In genomic region chr6:79735183-79735582, GRCh38 we compare ENCODE assay signal across 28 cellular contexts.
DNase-seq lines count a peak whose midpoint lies in the region; ATAC-seq, FAIRE-seq and TF ChIP-seq lines count a peak whose summit lies in the region.
"Had no signal": no experiment of that assay in that cellular context is flagged by ENCODE, and none has a peak within 500 bp of the region (broad histone marks: within the 10 kb centered on the region; RNA-seq: fewer than 3 reads in every experiment).

No MANE protein-coding gene starts in this region.

- H3K27me3 ChIP-seq in K562 (ENCODE audit: control insufficient read depth in 2 of 2, insufficient read depth in 2 of 2, low read length in 2 of 2) (peaks cover 0 to 2% of the 10 kb centered on the region in 2 experiments; a peak in 1 of 5 replicates), HepG2 (ENCODE audit: control insufficient read depth in 1 of 2, insufficient read depth in 2 of 2, low read length in 2 of 2) (peaks cover 0 to 11% of the 10 kb centered on the region in 2 experiments; a peak in 2 of 5 replicates)
- H3K27me3 ChIP-seq: BE2C, BLaER1 had no signal

- POLR2A ChIA-PET in HEK293 (lab: Yijun Ruan, JAX): no interaction called here
- POLR2A ChIA-PET in K562 (lab: Yijun Ruan, JAX): no interaction called here
- POLR2A ChIA-PET in HepG2 (lab: Yijun Ruan, JAX): no interaction called here

- CTCF ChIA-PET in HEK293 (lab: Yijun Ruan, JAX): interaction anchor here (0.7 kb wide), 1 partner anchor 63 kb away, joined by 3 read pairs; no protein-coding TSS in a partner anchor
- CTCF ChIA-PET in K562 (lab: Yijun Ruan, JAX; ENCODE audit: low intra/inter-chr PET ratio): no interaction called here
- CTCF ChIA-PET in HepG2 (lab: Yijun Ruan, JAX; ENCODE audit: low intra/inter-chr PET ratio, low total read pairs): no interaction called here

- no peaks in the 10 kb centered on the region for H3K9me3 Mint-ChIP-seq in progenitor cell of endocrine pancreas (ENCODE audit: low read depth)
- H3K9me3 Mint-ChIP-seq: CD4-positive, alpha-beta memory T cell; CD8-positive, alpha-beta memory T cell had no signal

- DNase-seq in K562 (ENCODE audit: extremely low read depth in 1 of 4, low spot score in 3 of 4) (peak in 2 of 4 experiments; percentile 18 to 21), HepG2 (ENCODE audit: low spot score) (no peak), progenitor cell of endocrine pancreas (ENCODE audit: low spot score, unreplicated experiment) (no peak), NCI-H146 (lab: John Stamatoyannopoulos, UW) (no peak), iPS-NIHi11 (ENCODE audit: low spot score) (no peak), KBM-7 (no peak)
- no peak for DNase-seq in activated naive CD4-positive, alpha-beta T cell treated with anti-CD3 and anti-CD28 coated beads, Interleukin-2, amount 50 U/mL, for 16 hours
- DNase-seq: 8988T; ACHN; BE2C; C1 segment of cervical spinal cord; CD4-positive, alpha-beta memory T cell; CD4-positive, CD25-positive, alpha-beta regulatory T cell; CD8-positive, alpha-beta memory T cell; COR-L47; DMS 273 treated with DMSO at 0.1 percent for 48 hours; DMS153; DMS53; DMS79; DND-41; EL; GDM1 had no signal

- H3K79me2 ChIP-seq in K562 (ENCODE audit: control insufficient read depth, insufficient read depth, low read length) (no peaks in the 10 kb centered on the region), HepG2 (ENCODE audit: insufficient read depth, low read length) (no peaks in the 10 kb centered on the region)

- no peaks in the 10 kb centered on the region for H3K36me3 Mint-ChIP-seq in progenitor cell of endocrine pancreas (ENCODE audit: insufficient read depth)
- H3K36me3 Mint-ChIP-seq: CD14-positive monocyte; CD4-positive, alpha-beta memory T cell; CD4-positive, CD25-positive, alpha-beta regulatory T cell; CD8-positive, alpha-beta memory T cell had no signal

- no peak overlapping the region for H2AFZ ChIP-seq in K562 (ENCODE audit: low read depth, low read length)
- H2AFZ ChIP-seq in HepG2 (ENCODE audit: low read length): peak overlapping the region; percentile 3

- peaks cover 16% of the 10 kb centered on the region for H3K4me1 Mint-ChIP-seq in progenitor cell of endocrine pancreas (ENCODE audit: low read depth)
- H3K4me1 Mint-ChIP-seq: CD14-positive monocyte; CD4-positive, alpha-beta memory T cell; CD4-positive, CD25-positive, alpha-beta regulatory T cell; CD8-positive, alpha-beta memory T cell had no signal

- no peak overlapping the region for H3K4me2 ChIP-seq in K562 (ENCODE audit: insufficient read depth, low read length)
- peak overlapping the region; percentile 29 for H3K4me2 ChIP-seq in HepG2 (ENCODE audit: low read depth, low read length)
- H3K4me2 ChIP-seq: BLaER1 had no signal

- FAIRE-seq in K562 (lab: Jason Lieb, UNC): no peak
- FAIRE-seq in HepG2 (lab: Jason Lieb, UNC): no peak
- FAIRE-seq: A204.1, GM12878, GM19239 had no signal

- no peaks in the 10 kb centered on the region for H3K27me3 Mint-ChIP-seq in progenitor cell of endocrine pancreas
- H3K27me3 Mint-ChIP-seq: CD4-positive, CD25-positive, alpha-beta regulatory T cell had no signal

- H3K4me3 ChIP-seq in HEK293 (ENCODE audit: low read depth, low read length) (no peak overlapping the region), K562 (no peak overlapping the region), HepG2 (replicated peaks in 1 of 3; ENCODE audit: insufficient read depth in 1 of 3, low read depth in 2 of 3, low read length in 3 of 3) (no peak overlapping the region; a peak in 1 of 6 replicates)
- H3K4me3 ChIP-seq: BLaER1, GM12878 had no signal

- H3K9me3 ChIP-seq in HEK293 (ENCODE audit: control insufficient read depth, insufficient read depth, low read depth, low read length): no peaks in the 10 kb centered on the region
- no peaks in the 10 kb centered on the region for H3K9me3 ChIP-seq in K562 (replicated peaks; ENCODE audit: control insufficient read depth, insufficient read depth, low read depth, low read length)
- no peaks in the 10 kb centered on the region for H3K9me3 ChIP-seq in HepG2 (ENCODE audit: low read length)
- H3K9me3 ChIP-seq: BE2C, BLaER1 had no signal

- H3K4me1 ChIP-seq in HEK293 (ENCODE audit: control insufficient read depth, insufficient read depth, low read length) (no peaks in the 10 kb centered on the region), K562 (replicated peaks in 1 of 2; ENCODE audit: control insufficient read depth in 2 of 2, insufficient read depth in 2 of 2, low read length in 2 of 2) (no peaks in the 10 kb centered on the region), HepG2 (ENCODE audit: insufficient read depth, low read length) (no peaks in the 10 kb centered on the region)
- H3K4me1 ChIP-seq: BE2C, BLaER1 had no signal

- intact Hi-C loops in K562 (cut with micrococcal nuclease): no loop called here
- intact Hi-C loops in HepG2 (cut with micrococcal nuclease; ENCODE audit: unreplicated experiment): no loop called here

- in situ Hi-C loops in K562 (cut with MboI) (no loop called here), HepG2 (cut with HindIII; ENCODE audit: extremely low pct_ligation_motif_present, low pct_unique_long_range_greater_than_20kb) (no loop called here), KBM-7 (cut with MboI; ENCODE audit: low pct_unique_long_range_greater_than_20kb, low sequenced_read_pairs) (no loop called here)

- no peak for TF ChIP-seq EP300 in K562 (IDR thresholded peaks at IDR 0.05; ENCODE audit: low read length)
- no peak for TF ChIP-seq EP300 in HepG2 (IDR thresholded peaks at IDR 0.05; ENCODE audit: low read depth in 2 of 2, low read length in 2 of 2)
- no peak for TF ChIP-seq EP300 in HepG2 (CRISPR knock-in tag; IDR thresholded peaks at IDR 0.05; ENCODE audit: borderline replicate concordance)

- peak overlapping the region; percentile 42 for H3K27ac Mint-ChIP-seq in progenitor cell of endocrine pancreas
- H3K27ac Mint-ChIP-seq: CD4-positive, alpha-beta memory T cell; CD4-positive, CD25-positive, alpha-beta regulatory T cell; CD8-positive, alpha-beta memory T cell had no signal

- no peaks in the 10 kb centered on the region for H3K9me1 ChIP-seq in K562 (ENCODE audit: control insufficient read depth, insufficient read depth, low read length)

- H4K20me1 ChIP-seq in K562 (replicated peaks; ENCODE audit: control insufficient read depth, insufficient read depth, low read length) (no peaks in the 10 kb centered on the region), HepG2 (ENCODE audit: insufficient read depth, low read length) (no peaks in the 10 kb centered on the region)
- H4K20me1 ChIP-seq: BLaER1 had no signal

- H3K36me3 ChIP-seq in HEK293 (ENCODE audit: control insufficient read depth in 2 of 2, insufficient read depth in 1 of 2, low read length in 2 of 2): no peaks in the 10 kb centered on the region
- no peaks in the 10 kb centered on the region for H3K36me3 ChIP-seq in K562 (ENCODE audit: control insufficient read depth, insufficient read depth, low read length)
- H3K36me3 ChIP-seq in HepG2 (replicated peaks in 1 of 2; ENCODE audit: control insufficient read depth in 1 of 2, insufficient read depth in 2 of 2, low read length in 2 of 2): no peaks in the 10 kb centered on the region
- H3K36me3 ChIP-seq: BE2C, BLaER1 had no signal

- no peak overlapping the region for H3K4me3 Mint-ChIP-seq in progenitor cell of endocrine pancreas (ENCODE audit: low read depth)
- H3K4me3 Mint-ChIP-seq: CD14-positive monocyte; CD4-positive, alpha-beta memory T cell; CD4-positive, CD25-positive, alpha-beta regulatory T cell; CD8-positive, alpha-beta memory T cell had no signal

- TF ChIP-seq POLR2A in K562 (conservative IDR thresholded peaks at IDR 0.05) (no peak), HepG2 (IDR thresholded peaks at IDR 0.05; ENCODE audit: insufficient read depth in 1 of 2, low read depth in 2 of 2, low read length in 2 of 2) (no peak)

- no peak for TF ChIP-seq CTCF in HEK293 (tag by site-specific recombination; IDR thresholded peaks at IDR 0.05)
- TF ChIP-seq CTCF in K562 (IDR thresholded peaks at IDR 0.05 in 2 of 3, conservative IDR thresholded peaks at IDR 0.05 in 1 of 3; ENCODE audit: insufficient read depth in 2 of 3, low read depth in 1 of 3, low read length in 3 of 3): peak; percentile 15 to 34 (median 25); a peak in 3 of 6 replicates
- peak; percentile 36 for TF ChIP-seq CTCF in HepG2 (CRISPR knock-in tag; IDR thresholded peaks at IDR 0.05)
- TF ChIP-seq CTCF in progenitor cell of endocrine pancreas (IDR thresholded peaks at IDR 0.05; ENCODE audit: unreplicated experiment): no peak

- H3K9ac ChIP-seq in K562 (ENCODE audit: insufficient read depth in 1 of 2, low read depth in 2 of 2, low read length in 2 of 2): no peak overlapping the region
- H3K9ac ChIP-seq in HepG2 (ENCODE audit: insufficient read depth, low read depth, low read length): no peak overlapping the region
- H3K9ac ChIP-seq: BLaER1 had no signal

- 7% methylated on average over 5 of the region's 5 CpGs for WGBS in K562 (ENCODE audit: insufficient coverage, low coverage, missing lambda C conversion rate)
- WGBS in HepG2 (ENCODE audit: low lambda C conversion rate): 13% methylated on average over 5 of the region's 5 CpGs

- BruUV-seq in K562 (replicated peaks; lab: Mats Ljungman, UMichigan) (no TSS peak), HepG2 (replicated peaks; lab: Mats Ljungman, UMichigan) (no TSS peak)

- H3K27ac ChIP-seq in HEK293 (ENCODE audit: extremely low read depth, low read depth, low read length): no peak overlapping the region
- H3K27ac ChIP-seq in K562 (ENCODE audit: extremely low read depth, low read depth, low read length): no peak overlapping the region
- H3K27ac ChIP-seq in HepG2 (ENCODE audit: extremely low read length, insufficient read depth, low read length): no peak overlapping the region
- H3K27ac ChIP-seq: BLaER1 had no signal

- peak; percentile 68 for ATAC-seq in K562
- ATAC-seq in HepG2: peak; percentile 43; the same call in 1 of the 3 replicates
- ATAC-seq: GM12878 had no signal

- TF ChIP-seq RAD21 in K562 (CRISPR knock-in tag; conservative IDR thresholded peaks at IDR 0.05 in 1 of 2, IDR thresholded peaks at IDR 0.05 in 1 of 2) (peak in 1 of 2 experiments; percentile 55; a peak in 2 of 4 replicates), HepG2 (CRISPR knock-in tag; IDR thresholded peaks at IDR 0.05) (no peak)

TF ChIP-seq in HEK293, 187 proteins besides CTCF, POLR2A, EP300 and RAD21:
- TF ChIP-seq SCRT2 (tag by site-specific recombination; IDR thresholded peaks at IDR 0.05): peak; percentile 39; the same call in 1 of the 2 replicates
- no peak for TF ChIP-seq ZNF121 (tag by site-specific recombination; IDR thresholded peaks at IDR 0.05)
- TF ChIP-seq MEIS1 (CRISPR knock-in tag; IDR thresholded peaks at IDR 0.05; ENCODE audit: borderline replicate concordance): no peak

TF ChIP-seq in K562, 482 proteins besides CTCF, POLR2A, EP300 and RAD21 (continues in another document):
- TF ChIP-seq SMC3 (conservative IDR thresholded peaks at IDR 0.05; ENCODE audit: insufficient read depth, low read depth, low read length) (0 out of 2 replicates have a peak, but pooled peaks have one; percentile 9), ZSCAN29 (IDR thresholded peaks at IDR 0.05) (no peak), PTBP1 (IDR thresholded peaks at IDR 0.05; ENCODE audit: low read depth, low read length) (no peak)

TF ChIP-seq in HepG2, 621 proteins besides CTCF, POLR2A, EP300 and RAD21:
- TF ChIP-seq STAG1 (CRISPR knock-in tag; IDR thresholded peaks at IDR 0.05) (peak; percentile 55), ZNF644 (CRISPR knock-in tag; IDR thresholded peaks at IDR 0.05; ENCODE audit: low read depth) (no peak), HOXA5 (CRISPR knock-in tag; IDR thresholded peaks at IDR 0.05) (no peak), SP2 (CRISPR knock-in tag; IDR thresholded peaks at IDR 0.05) (no peak), ZFX (CRISPR knock-in tag; IDR thresholded peaks at IDR 0.05; ENCODE audit: low read depth) (no peak)

Comparison
In these comparisons a context has a peak if more than half of its experiments do, and no peak if none do; other contexts are left out.
1. CTCF ChIP-seq: peak in K562 (3 of 3) and HepG2 (single experiment); none in HEK293 (single experiment) and progenitor cell of endocrine pancreas (single experiment).